8 cellular contexts compared by ENCODE assay signal in genomic region chr11:68118753-68119448, GRCh38. TPM values are rescaled to one million over a fixed set of nuclear protein-coding genes. Genes with fewer than 3 reads are reported as not detected.
A peak's percentile ranks its signal among the peaks of the same experiment; 100 is the strongest.
DNase-seq lines count a peak whose midpoint lies in the region; ATAC-seq lines count a peak whose summit lies in the region.

No MANE protein-coding gene starts in this region.

- no peak overlapping the region for H3K4me3 Mint-ChIP-seq in activated T-cell treated with anti-CD3 and anti-CD28 coated beads, Interleukin-2, amount 50 U/mL, for 4 hours

- no peaks in the 10 kb centered on the region for H3K36me3 Mint-ChIP-seq in activated T-cell treated with anti-CD3 and anti-CD28 coated beads, Interleukin-2, amount 50 U/mL, for 4 hours (ENCODE audit: insufficient read depth)

- WGBS in esophagus, 2 donors = 58 to 62% methylated on average over 4 of the region's 4 CpGs

- H3K9ac ChIP-seq in NT2/D1 (ENCODE audit: insufficient read length, low read depth) = peak overlapping the region; percentile 16

- DNase-seq in NT2/D1 (ENCODE audit: low read depth, low spot score) = no peak
- DNase-seq in retina = peak; percentile 33
- DNase-seq in activated T-cell treated with anti-CD3 and anti-CD28 coated beads, Interleukin-2, amount 50 U/mL, for 4 hours = no peak

- peaks cover 7% of the 10 kb centered on the region for H3K4me1 Mint-ChIP-seq in activated T-cell treated with anti-CD3 and anti-CD28 coated beads, Interleukin-2, amount 50 U/mL, for 4 hours (ENCODE audit: low read depth)

- no peaks in the 10 kb centered on the region for H3K9me3 Mint-ChIP-seq in activated T-cell treated with anti-CD3 and anti-CD28 coated beads, Interleukin-2, amount 50 U/mL, for 4 hours

- ATAC-seq in GM19043 (IDR thresholded peaks at IDR 0.05; ENCODE audit: low read depth, unreplicated experiment) = peak; percentile 37
- no peak for ATAC-seq in HG02840 (IDR thresholded peaks at IDR 0.05; ENCODE audit: low FRiP score, unreplicated experiment)
- ATAC-seq in activated CD4-positive, CD25-positive, alpha-beta regulatory T cell treated with anti-CD3 and anti-CD28 coated beads, Interleukin-2, amount 50 U/mL, for 24 hours = no peak
- ATAC-seq in GM19035 (IDR thresholded peaks at IDR 0.05; ENCODE audit: unreplicated experiment) = no peak
- no peak for ATAC-seq in activated T-cell treated with anti-CD3 and anti-CD28 coated beads, Interleukin-2, amount 50 U/mL, for 4 hours

- H3K4me1 ChIP-seq in NT2/D1 (ENCODE audit: insufficient read depth, insufficient read length) (peaks cover 5% of the 10 kb centered on the region), esophagus (ENCODE audit: control insufficient read depth in 2 of 2, insufficient read depth in 2 of 2, low read length in 1 of 2) (peaks cover 0 to 7% of the 10 kb centered on the region in 2 donors)

- peaks cover 22% of the 10 kb centered on the region for H3K36me3 ChIP-seq in NT2/D1 (ENCODE audit: insufficient read depth, insufficient read length, low read length)
- H3K36me3 ChIP-seq in esophagus (ENCODE audit: control insufficient read depth in 2 of 2, insufficient read depth in 2 of 2, low read length in 1 of 2) = no peaks in the 10 kb centered on the region

- H3K4me3 ChIP-seq in NT2/D1 (ENCODE audit: insufficient read length, low read depth) = peak overlapping the region; percentile 0
- no peak overlapping the region for H3K4me3 ChIP-seq in esophagus (ENCODE audit: low read depth in 1 of 2, low read length in 2 of 2)

- no peaks in the 10 kb centered on the region for H3K27me3 Mint-ChIP-seq in activated T-cell treated with anti-CD3 and anti-CD28 coated beads, Interleukin-2, amount 50 U/mL, for 4 hours (ENCODE audit: low read depth)

- H3K9me3 ChIP-seq in NT2/D1 (ENCODE audit: insufficient read depth, low read length) = no peaks in the 10 kb centered on the region
- no peaks in the 10 kb centered on the region for H3K9me3 ChIP-seq in esophagus (ENCODE audit: control insufficient read depth in 2 of 2, insufficient read depth in 1 of 2, low read depth in 1 of 2, low read length in 1 of 2)

- no peaks in the 10 kb centered on the region for H3K27me3 ChIP-seq in NT2/D1 (ENCODE audit: insufficient read depth, insufficient read length)
- no peaks in the 10 kb centered on the region for H3K27me3 ChIP-seq in esophagus (ENCODE audit: control insufficient read depth in 1 of 2, insufficient read depth in 2 of 2, low read length in 2 of 2)

- peak overlapping the region; percentile 45 to 62 for H3K27ac ChIP-seq in esophagus (ENCODE audit: low read depth in 2 of 2, low read length in 1 of 2)

RNA-seq across cellular contexts. Expression of gene CHKA, which starts 2.3 kb away (rescaled TPM):
- 1 to 10 TPM; 3.7 to 7.3 TPM for polyA plus RNA-seq in esophagus
- 10 to 100 TPM; 15.1 to 20.2 (median 18.9) TPM for total RNA-seq in activated T-cell treated with anti-CD3 and anti-CD28 coated beads, Interleukin-2, amount 50 U/mL, for 4 hours
